In genomic region chr12:51672334-51672733, GRCh38 we compare ENCODE assay signal across 17 cellular contexts.
DNase-seq lines count a peak whose midpoint lies in the region; ATAC-seq and TF ChIP-seq lines count a peak whose summit lies in the region.
"Had no signal": no experiment of that assay in that cellular context is flagged by ENCODE, and none has a peak within 500 bp of the region (broad histone marks: within the 10 kb centered on the region; RNA-seq: fewer than 3 reads in every experiment).

No MANE protein-coding gene starts in this region.

- no peaks in the 10 kb centered on the region for H4K20me1 ChIP-seq in smooth muscle cell (ENCODE audit: low read depth)

- H3K79me2 ChIP-seq in smooth muscle cell (ENCODE audit: low read depth), result no peaks in the 10 kb centered on the region

- POLR2A ChIA-PET in HEK293 (lab: Yijun Ruan, JAX), result no interaction called here

- no peak for TF ChIP-seq EP300 in suprapubic skin (IDR thresholded peaks at IDR 0.05)

- no peak overlapping the region for H3K4me2 ChIP-seq in smooth muscle cell

- H3K9me3 ChIP-seq in HEK293 (ENCODE audit: control insufficient read depth, insufficient read depth, low read depth, low read length) (no peaks in the 10 kb centered on the region), suprapubic skin (no peaks in the 10 kb centered on the region), smooth muscle cell (replicated peaks; ENCODE audit: low read depth) (no peaks in the 10 kb centered on the region)

- H3K4me1 ChIP-seq in HEK293 (ENCODE audit: control insufficient read depth, insufficient read depth, low read length) (no peaks in the 10 kb centered on the region), suprapubic skin (no peaks in the 10 kb centered on the region), smooth muscle cell (ENCODE audit: low read depth) (no peaks in the 10 kb centered on the region)

- H3K27ac ChIP-seq in HEK293 (ENCODE audit: extremely low read depth, low read depth, low read length) (no peak overlapping the region), suprapubic skin (no peak overlapping the region), smooth muscle cell (ENCODE audit: low read depth) (no peak overlapping the region)

- H3K27me3 ChIP-seq in suprapubic skin (peaks cover 3% of the 10 kb centered on the region), smooth muscle cell (ENCODE audit: low read depth) (no peaks in the 10 kb centered on the region)

- no peaks in the 10 kb centered on the region for H3F3A ChIP-seq in smooth muscle cell (ENCODE audit: low read depth)

- ATAC-seq in HG03025 (IDR thresholded peaks at IDR 0.05; ENCODE audit: low FRiP score, unreplicated experiment), result no peak
- ATAC-seq in Right ventricle myocardium superior (ENCODE audit: poor library complexity), result no peak
- ATAC-seq: K562, PC-3 had no signal

- H2AFZ ChIP-seq in smooth muscle cell (ENCODE audit: low read depth), result no peak overlapping the region

- 33% methylated on average over 1 of the region's 1 CpG for WGBS in suprapubic skin
- 48% methylated on average over 1 of the region's 1 CpG for WGBS in smooth muscle cell (ENCODE audit: low lambda C conversion rate)

- in situ Hi-C loops in astrocyte of the cerebellum (cut with HindIII; ENCODE audit: low sequenced_read_pairs), result no loop called here

- intact Hi-C loops in Right ventricle myocardium superior (cut with DNase I), result no loop called here

- peak; percentile 36 for DNase-seq in AG20443 (ENCODE audit: low spot score)
- DNase-seq in astrocyte of the cerebellum (ENCODE audit: low read depth), result peak; percentile 1
- DNase-seq in kidney tubule cell (ENCODE audit: low spot score), result peak; percentile 23
- no peak for DNase-seq in suprapubic skin (ENCODE audit: low spot score in 2 of 2)
- no peak for DNase-seq in Right ventricle myocardium superior
- DNase-seq in smooth muscle cell (lab: John Stamatoyannopoulos, UW; ENCODE audit: unreplicated experiment), result no peak
- DNase-seq: AML-193, GDM1, H7, NCI-H1092, NCI-H1694, NCI-H2107, NCI-H345, PC-3 had no signal

- TF ChIP-seq POLR2A in suprapubic skin (IDR thresholded peaks at IDR 0.05), result no peak

- H3K9ac ChIP-seq in smooth muscle cell (ENCODE audit: low read depth), result no peak overlapping the region

- TF ChIP-seq CTCF in HEK293 (tag by site-specific recombination; IDR thresholded peaks at IDR 0.05) (no peak), astrocyte of the cerebellum (IDR thresholded peaks at IDR 0.05; ENCODE audit: low read depth, low read length, missing control alignments) (no peak), suprapubic skin (IDR thresholded peaks at IDR 0.05) (no peak), smooth muscle cell (IDR thresholded peaks at IDR 0.05; ENCODE audit: borderline replicate concordance, insufficient read depth, poor library complexity, severe bottlenecking) (no peak)

- no peak overlapping the region for H3K4me3 ChIP-seq in HEK293 (ENCODE audit: low read depth, low read length)
- H3K4me3 ChIP-seq in astrocyte of the cerebellum (ENCODE audit: low read depth, low read length), result no peak overlapping the region
- H3K4me3 ChIP-seq in suprapubic skin, result no peak overlapping the region
- H3K4me3 ChIP-seq in smooth muscle cell, result no peak overlapping the region
- H3K4me3 ChIP-seq: K562 had no signal

- H3K36me3 ChIP-seq in HEK293 (ENCODE audit: control insufficient read depth in 2 of 2, insufficient read depth in 1 of 2, low read length in 2 of 2) (no peaks in the 10 kb centered on the region), suprapubic skin (no peaks in the 10 kb centered on the region), smooth muscle cell (ENCODE audit: low read depth) (no peaks in the 10 kb centered on the region)

- CTCF ChIA-PET in HEK293 (lab: Yijun Ruan, JAX), result no interaction called here

TF ChIP-seq in HEK293, 187 proteins besides CTCF, POLR2A, EP300 and RAD21:
- TF ChIP-seq ZBTB48 (tag by site-specific recombination; IDR thresholded peaks at IDR 0.05), result 0 out of 2 replicates have a peak, but pooled peaks have one; percentile 18
- TF ChIP-seq SP7 (tag by site-specific recombination; IDR thresholded peaks at IDR 0.05), result no peak
- no peak for TF ChIP-seq ZNF274 (IDR thresholded peaks at IDR 0.05; ENCODE audit: low read length)
- TF ChIP-seq ZNF274 (tag by site-specific recombination; IDR thresholded peaks at IDR 0.05; ENCODE audit: borderline replicate concordance), result no peak
- peak; percentile 83 for TF ChIP-seq PRDM10 (tag by site-specific recombination; IDR thresholded peaks at IDR 0.05)

Comparison
In these comparisons a context has a peak if more than half of its experiments do, and no peak if none do; other contexts are left out.
1. DNase-seq: peak in AG20443 (single experiment), astrocyte of the cerebellum (single experiment) and kidney tubule cell (single experiment); none in suprapubic skin (0 of 2), Right ventricle myocardium superior (single experiment) and smooth muscle cell (single experiment).